8 cellular contexts compared by ENCODE assay signal in the genomic region with DNA sequence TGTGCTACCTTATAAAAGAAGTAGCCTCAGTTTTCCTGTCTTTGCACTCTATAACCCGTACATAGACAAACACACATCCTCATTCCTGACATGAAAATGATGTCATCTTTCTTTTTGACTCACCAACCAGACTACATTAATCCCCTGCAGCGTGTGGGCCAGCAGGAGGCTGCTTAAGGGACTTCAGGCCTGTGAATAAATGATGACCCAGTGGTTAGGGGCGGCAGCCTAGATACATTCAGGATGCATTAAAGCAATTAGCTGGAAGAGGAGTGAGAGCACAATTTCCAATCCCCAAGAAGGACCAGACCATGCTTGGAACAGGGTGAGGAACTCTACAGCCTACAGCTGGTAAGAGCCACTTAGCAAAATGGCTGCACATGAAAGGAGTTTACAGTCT. TPM values are rescaled to one million over a fixed set of nuclear protein-coding genes. Genes with fewer than 3 reads are reported as not detected.
DNase-seq lines count a peak whose midpoint lies in the region; ATAC-seq and TF ChIP-seq lines count a peak whose summit lies in the region.

No MANE protein-coding gene starts in this region.

- H3K9me3 Mint-ChIP-seq in CD8-positive, alpha-beta T cell: no peaks in the 10 kb centered on the region

- no peaks in the 10 kb centered on the region for H3K27me3 Mint-ChIP-seq in CD8-positive, alpha-beta T cell (ENCODE audit: low read depth)

- TF ChIP-seq CTCF in lower lobe of right lung (IDR thresholded peaks at IDR 0.05): no peak
- TF ChIP-seq CTCF in CD8-positive, alpha-beta T cell (IDR thresholded peaks at IDR 0.05): no peak

- H3K36me3 Mint-ChIP-seq in CD8-positive, alpha-beta T cell: no peaks in the 10 kb centered on the region

- intact Hi-C loops in lower lobe of right lung (cut with DNase I): no loop called here
- intact Hi-C loops in CD8-positive, alpha-beta T cell (cut with DNase I, micrococcal nuclease): no loop called here

- no peak overlapping the region for H3K4me3 ChIP-seq in lower lobe of right lung
- H3K4me3 ChIP-seq in CD8-positive, alpha-beta T cell (ENCODE audit: low read depth, low read length): no peak overlapping the region

- CTCF ChIA-PET in CD8-positive, alpha-beta T cell (lab: Charles Lee): interaction anchor here (0.7 to 0.9 kb wide), 2 partner anchors 21 to 91 kb away, joined by 3 read pairs; no protein-coding TSS in a partner anchor

- no peaks in the 10 kb centered on the region for H3K36me3 ChIP-seq in lower lobe of right lung
- no peaks in the 10 kb centered on the region for H3K36me3 ChIP-seq in CD8-positive, alpha-beta T cell (ENCODE audit: insufficient read depth, low read length)

- no peak overlapping the region for H3K4me3 Mint-ChIP-seq in CD8-positive, alpha-beta T cell

- ATAC-seq in GM19468 (IDR thresholded peaks at IDR 0.05; ENCODE audit: extremely low read depth, unreplicated experiment) (peak; percentile 66), HG03469 (IDR thresholded peaks at IDR 0.05; ENCODE audit: unreplicated experiment) (peak; percentile 89), lower lobe of right lung (no peak)
- no peak for ATAC-seq in CD8-positive, alpha-beta T cell

- H3K27me3 ChIP-seq in lower lobe of right lung (ENCODE audit: low read depth): no peaks in the 10 kb centered on the region
- no peaks in the 10 kb centered on the region for H3K27me3 ChIP-seq in CD8-positive, alpha-beta T cell (ENCODE audit: insufficient read depth, low read length)

- DNase-seq in GM04504 (ENCODE audit: low read depth): peak; percentile 42
- peak; percentile 18 for DNase-seq in cerebellar cortex (ENCODE audit: low spot score)
- no peak for DNase-seq in superior temporal gyrus (ENCODE audit: extremely low spot score)
- DNase-seq in lower lobe of right lung: no peak
- DNase-seq in effector CD8-positive, alpha-beta T cell (lab: John Stamatoyannopoulos, UW): no peak
- DNase-seq in CD8-positive, alpha-beta T cell: no peak

- H3K9me3 ChIP-seq in lower lobe of right lung: no peaks in the 10 kb centered on the region
- no peaks in the 10 kb centered on the region for H3K9me3 ChIP-seq in CD8-positive, alpha-beta T cell (ENCODE audit: low read length)

- H3K4me1 ChIP-seq in lower lobe of right lung: peaks cover 31% of the 10 kb centered on the region
- H3K4me1 ChIP-seq in CD8-positive, alpha-beta T cell (ENCODE audit: insufficient read depth, low read length): peaks cover 24% of the 10 kb centered on the region

- POLR2A ChIA-PET in CD8-positive, alpha-beta T cell (lab: Charles Lee): interaction anchor here (0.7 kb wide), 1 partner anchor 8 kb away, joined by 3 read pairs; no protein-coding TSS in a partner anchor

- H3K4me1 Mint-ChIP-seq in CD8-positive, alpha-beta T cell (ENCODE audit: low read depth): peaks cover 25% of the 10 kb centered on the region

- no peak overlapping the region for H3K27ac Mint-ChIP-seq in CD8-positive, alpha-beta T cell

- H3K27ac ChIP-seq in lower lobe of right lung: no peak overlapping the region
- no peak overlapping the region for H3K27ac ChIP-seq in CD8-positive, alpha-beta T cell (ENCODE audit: low read depth, low read length)

RNA-seq across cellular contexts. Expression of a gene that starts 57.3 kb away (rescaled TPM):
- total RNA-seq in lower lobe of right lung: 66.5 TPM
- 10 to 100 TPM; 62.1 to 66.6 TPM for total RNA-seq in CD8-positive, alpha-beta T cell

Comparison
In these comparisons a context has a peak if more than half of its experiments do, and no peak if none do; other contexts are left out.
1. DNase-seq: peak in GM04504 (single experiment) and cerebellar cortex (single experiment); none in superior temporal gyrus (single experiment), lower lobe of right lung (single experiment), effector CD8-positive, alpha-beta T cell (single experiment) and CD8-positive, alpha-beta T cell (0 of 7).
2. ATAC-seq: peak in GM19468 (single experiment) and HG03469 (single experiment); none in lower lobe of right lung (0 of 2) and CD8-positive, alpha-beta T cell (single experiment).